ENCODE assay signal across 9 cellular contexts in the genomic region with DNA sequence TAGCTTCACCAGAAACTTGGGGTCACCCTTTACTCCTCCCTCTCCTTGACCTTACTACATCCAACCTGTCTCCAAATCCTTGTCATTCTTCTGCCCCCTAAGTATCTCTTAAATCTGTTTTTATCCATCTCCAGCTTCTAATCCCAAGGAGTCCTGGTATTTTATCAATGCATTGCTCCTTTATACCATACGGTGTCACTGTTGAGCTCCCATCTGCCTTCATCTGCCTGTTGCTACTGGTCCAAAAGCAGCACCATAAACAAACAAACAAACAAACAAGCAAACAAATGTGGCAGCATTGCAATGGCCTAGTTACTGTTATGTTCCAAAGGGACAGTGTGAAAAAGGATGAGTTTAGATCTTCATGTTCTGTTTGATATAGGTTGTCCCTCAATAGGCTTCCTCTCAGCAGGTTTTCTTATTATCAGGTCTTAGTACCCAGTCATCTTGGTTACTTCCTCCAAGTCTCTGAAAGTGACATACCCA. TPM values are rescaled to one million over a fixed set of nuclear protein-coding genes. Genes with fewer than 3 reads are reported as not detected.
DNase-seq lines count a peak whose midpoint lies in the region; ATAC-seq and TF ChIP-seq lines count a peak whose summit lies in the region.
"Had no signal": no experiment of that assay in that cellular context is flagged by ENCODE, and none has a peak within 500 bp of the region (broad histone marks: within the 10 kb centered on the region; RNA-seq: fewer than 3 reads in every experiment).

No MANE protein-coding gene starts in this region.

- H3K27me3 ChIP-seq in Panc1 (ENCODE audit: control insufficient read depth, insufficient read depth, low read length) (no peaks in the 10 kb centered on the region), endodermal cell (ENCODE audit: control insufficient read depth, insufficient read depth, low read length, poor library complexity, severe bottlenecking) (no peaks in the 10 kb centered on the region), MG63 (no peaks in the 10 kb centered on the region)

- in situ Hi-C loops in Panc1 (cut with HindIII; ENCODE audit: low pct_unique_long_range_greater_than_20kb, low sequenced_read_pairs), result no loop called here

- CTCF ChIA-PET in Panc1 (lab: Charles Lee), result interaction anchor here (0.6 to 1.7 kb wide), 24 partner anchors 9 to 227 kb away, joined by 3 to 34 read pairs (median 4); a partner anchor contains a TSS

- no peaks in the 10 kb centered on the region for H3K9me3 Mint-ChIP-seq in activated T-cell treated with anti-CD3 and anti-CD28 coated beads, Interleukin-2, amount 50 U/mL, for 72 hours
- no peaks in the 10 kb centered on the region for H3K9me3 Mint-ChIP-seq in activated T-cell treated with anti-CD3 and anti-CD28 coated beads, Interleukin-2, amount 50 U/mL, for 24 hours
- H3K9me3 Mint-ChIP-seq in endodermal cell (no peaks in the 10 kb centered on the region), mesothelial cell of epicardium (no peaks in the 10 kb centered on the region)
- H3K9me3 Mint-ChIP-seq: dendritic cell treated with granulocyte-macrophage colony-stimulating factor and Interleukin-4, amounts not matched to agents 40 ng/mL and 50 ng/mL, for 4 days had no signal

- peaks cover 14% of the 10 kb centered on the region for H3K4me1 Mint-ChIP-seq in activated T-cell treated with anti-CD3 and anti-CD28 coated beads, Interleukin-2, amount 50 U/mL, for 72 hours (ENCODE audit: low read depth)
- peaks cover 13% of the 10 kb centered on the region for H3K4me1 Mint-ChIP-seq in activated T-cell treated with anti-CD3 and anti-CD28 coated beads, Interleukin-2, amount 50 U/mL, for 24 hours (ENCODE audit: low read depth)
- H3K4me1 Mint-ChIP-seq in endodermal cell (no peaks in the 10 kb centered on the region), mesothelial cell of epicardium (peaks cover 3% of the 10 kb centered on the region)

- peaks cover 0 to 2% of the 10 kb centered on the region in 2 donors for H3K36me3 Mint-ChIP-seq in activated T-cell treated with anti-CD3 and anti-CD28 coated beads, Interleukin-2, amount 50 U/mL, for 72 hours (ENCODE audit: insufficient read depth in 2 of 2)
- peaks cover 50% of the 10 kb centered on the region for H3K36me3 Mint-ChIP-seq in activated T-cell treated with anti-CD3 and anti-CD28 coated beads, Interleukin-2, amount 50 U/mL, for 24 hours (ENCODE audit: low read depth)
- H3K36me3 Mint-ChIP-seq in endodermal cell (ENCODE audit: low read depth) (no peaks in the 10 kb centered on the region), mesothelial cell of epicardium (no peaks in the 10 kb centered on the region)

- H3K36me3 ChIP-seq in Panc1 (ENCODE audit: control insufficient read depth, insufficient read depth, low read length) (no peaks in the 10 kb centered on the region), endodermal cell (ENCODE audit: control insufficient read depth, insufficient read depth, low read length) (no peaks in the 10 kb centered on the region), MG63 (peaks cover 13% of the 10 kb centered on the region)

- no peak overlapping the region for H3K4me3 ChIP-seq in Panc1 (ENCODE audit: low read depth in 2 of 2, low read length in 2 of 2)
- no peak overlapping the region for H3K4me3 ChIP-seq in endodermal cell (ENCODE audit: low read length)
- H3K4me3 ChIP-seq in MG63, result no peak overlapping the region

- H3K9me3 ChIP-seq in Panc1 (ENCODE audit: control insufficient read depth, insufficient read depth, low read depth, low read length), result no peaks in the 10 kb centered on the region
- H3K9me3 ChIP-seq in endodermal cell (ENCODE audit: control insufficient read depth, low read length), result no peaks in the 10 kb centered on the region
- no peaks in the 10 kb centered on the region for H3K9me3 ChIP-seq in MG63

- no peak overlapping the region for H3K27ac Mint-ChIP-seq in activated T-cell treated with anti-CD3 and anti-CD28 coated beads, Interleukin-2, amount 50 U/mL, for 72 hours
- H3K27ac Mint-ChIP-seq in activated T-cell treated with anti-CD3 and anti-CD28 coated beads, Interleukin-2, amount 50 U/mL, for 24 hours, result no peak overlapping the region
- no peak overlapping the region for H3K27ac Mint-ChIP-seq in endodermal cell
- no peak overlapping the region for H3K27ac Mint-ChIP-seq in mesothelial cell of epicardium
- H3K27ac Mint-ChIP-seq: dendritic cell treated with granulocyte-macrophage colony-stimulating factor and Interleukin-4, amounts not matched to agents 40 ng/mL and 50 ng/mL, for 4 days had no signal

- intact Hi-C loops in Panc1 (cut with micrococcal nuclease; ENCODE audit: unreplicated experiment), result loop anchor here (5.0 kb wide), 3 partner anchors 66 to 176 kb away; a partner anchor contains a TSS

- H3K4me3 Mint-ChIP-seq in activated T-cell treated with anti-CD3 and anti-CD28 coated beads, Interleukin-2, amount 50 U/mL, for 72 hours, result no peak overlapping the region
- no peak overlapping the region for H3K4me3 Mint-ChIP-seq in activated T-cell treated with anti-CD3 and anti-CD28 coated beads, Interleukin-2, amount 50 U/mL, for 24 hours
- H3K4me3 Mint-ChIP-seq in endodermal cell, result no peak overlapping the region
- H3K4me3 Mint-ChIP-seq in mesothelial cell of epicardium, result no peak overlapping the region
- H3K4me3 Mint-ChIP-seq: dendritic cell treated with granulocyte-macrophage colony-stimulating factor and Interleukin-4, amounts not matched to agents 40 ng/mL and 50 ng/mL, for 4 days had no signal

- no peak overlapping the region for H3K9ac ChIP-seq in endodermal cell (ENCODE audit: extremely low read depth, low read length, poor library complexity, severe bottlenecking)

- POLR2A ChIA-PET in Panc1 (lab: Charles Lee), result no interaction called here

- BruUV-seq in Panc1 (replicated peaks; lab: Mats Ljungman, UMichigan), result no TSS peak

- TF ChIP-seq CTCF in Panc1 (IDR thresholded peaks at IDR 0.05) (peak; percentile 94), endodermal cell (conservative IDR thresholded peaks at IDR 0.05) (peak; percentile 87), mesothelial cell of epicardium (IDR thresholded peaks at IDR 0.05; ENCODE audit: unreplicated experiment) (peak; percentile 54)

- H3K27ac ChIP-seq in Panc1 (ENCODE audit: low read length), result no peak overlapping the region
- H3K27ac ChIP-seq in endodermal cell (ENCODE audit: low read depth, low read length), result no peak overlapping the region

- peak in 1 of 2 donors; percentile 12 for DNase-seq in activated T-cell treated with anti-CD3 and anti-CD28 coated beads, Interleukin-2, amount 50 U/mL, for 72 hours
- DNase-seq in activated T-cell treated with anti-CD3 and anti-CD28 coated beads, Interleukin-2, amount 50 U/mL, for 24 hours, result no peak
- DNase-seq in Panc1 (ENCODE audit: low read depth, low spot score) (peak; percentile 80), endodermal cell (peak; percentile 71), mesothelial cell of epicardium (ENCODE audit: low spot score in 2 of 2, unreplicated experiment in 2 of 2) (no peak), MG63 (no peak)
- DNase-seq in activated T-cell treated with anti-CD3 and anti-CD28 coated beads, Interleukin-2, amount 50 U/mL, for 1 hour, result no peak

- no peaks in the 10 kb centered on the region for H3K4me1 ChIP-seq in Panc1 (ENCODE audit: control insufficient read depth, insufficient read depth, low read length)
- no peaks in the 10 kb centered on the region for H3K4me1 ChIP-seq in endodermal cell (ENCODE audit: control insufficient read depth, insufficient read depth, low read length)

- 0% methylated on average over 1 of the region's 1 CpG; no CpG with 5 or more reads in 1 of the 2 experiments for WGBS in endodermal cell (ENCODE audit: insufficient coverage in 1 of 2, insufficient read length in 1 of 2), 2 experiments

- H3K27me3 Mint-ChIP-seq in activated T-cell treated with anti-CD3 and anti-CD28 coated beads, Interleukin-2, amount 50 U/mL, for 72 hours (ENCODE audit: low read depth), result no peaks in the 10 kb centered on the region
- no peaks in the 10 kb centered on the region for H3K27me3 Mint-ChIP-seq in activated T-cell treated with anti-CD3 and anti-CD28 coated beads, Interleukin-2, amount 50 U/mL, for 24 hours
- H3K27me3 Mint-ChIP-seq in endodermal cell (ENCODE audit: insufficient read depth) (no peaks in the 10 kb centered on the region), mesothelial cell of epicardium (ENCODE audit: low read depth) (no peaks in the 10 kb centered on the region)
- H3K27me3 Mint-ChIP-seq: dendritic cell treated with granulocyte-macrophage colony-stimulating factor and Interleukin-4, amounts not matched to agents 40 ng/mL and 50 ng/mL, for 4 days had no signal

- ATAC-seq in activated T-cell treated with anti-CD3 and anti-CD28 coated beads, Interleukin-2, amount 50 U/mL, for 72 hours (replicated peaks in 1 of 2), result peak; percentile 41 to 47
- ATAC-seq in HG03521 (IDR thresholded peaks at IDR 0.05; ENCODE audit: unreplicated experiment), result peak; percentile 55
- peak; percentile 84 for ATAC-seq in Panc1

RNA-seq across cellular contexts. Expression of a gene that starts 34.2 kb away (rescaled TPM):
- total RNA-seq in activated T-cell treated with anti-CD3 and anti-CD28 coated beads, Interleukin-2, amount 50 U/mL, for 72 hours, result 10 to 100 TPM; 38.5 to 44.4 TPM
- total RNA-seq in Panc1 (2021; ENCODE audit: unreplicated experiment) (10.6 TPM), endodermal cell (10 to 100 TPM; 11.0 to 12.2 TPM), mesothelial cell of epicardium (14.3 to 17.3 TPM (median 16.7 TPM) in 3 replicates)
- polyA plus RNA-seq in Panc1 (2012; ENCODE audit: insufficient read length), result 6.0 TPM
- 7.1 TPM for polyA plus RNA-seq in endodermal cell (2013, experiment 1 of 2)
- polyA plus RNA-seq in endodermal cell (2013, experiment 2 of 2), result 8.3 TPM
- 5.1 and 9.1 TPM in 2 replicates for total RNA-seq in MG63 (2014; rRNA removed; shearing (Covaris generic); ENCODE audit: low replicate concordance)

RNA-seq across cellular contexts. Expression of a gene that starts 50.0 kb away (rescaled TPM):
- 10 to 100 TPM; 32.7 to 35.1 TPM for total RNA-seq in activated T-cell treated with anti-CD3 and anti-CD28 coated beads, Interleukin-2, amount 50 U/mL, for 72 hours
- total RNA-seq in Panc1 (2021; ENCODE audit: unreplicated experiment), result 63.8 TPM
- polyA plus RNA-seq in Panc1 (2012; ENCODE audit: insufficient read length), result 48.5 TPM
- 10 to 100 TPM; 29.6 to 30.5 TPM for total RNA-seq in endodermal cell
- 32.9 TPM for polyA plus RNA-seq in endodermal cell (2013, experiment 1 of 2)
- 27.5 TPM for polyA plus RNA-seq in endodermal cell (2013, experiment 2 of 2)
- 34.0 to 37.2 TPM (median 36.4 TPM) in 3 replicates for total RNA-seq in mesothelial cell of epicardium
- 28.5 and 34.4 TPM in 2 replicates for total RNA-seq in MG63 (2014; rRNA removed; shearing (Covaris generic); ENCODE audit: low replicate concordance)

RNA-seq across cellular contexts. Expression of a gene that starts 50.2 kb away (rescaled TPM):
- 10 to 100 TPM; 45.9 to 48.2 TPM for total RNA-seq in activated T-cell treated with anti-CD3 and anti-CD28 coated beads, Interleukin-2, amount 50 U/mL, for 72 hours
- total RNA-seq in Panc1 (2021; ENCODE audit: unreplicated experiment) (116 TPM), endodermal cell (10 to 100 TPM; 56.5 to 56.8 TPM), mesothelial cell of epicardium (72.2 to 73.1 TPM (median 72.3 TPM) in 3 replicates)
- polyA plus RNA-seq in Panc1 (2012; ENCODE audit: insufficient read length), result 135 TPM
- polyA plus RNA-seq in endodermal cell (2013, experiment 1 of 2), result 37.3 TPM
- polyA plus RNA-seq in endodermal cell (2013, experiment 2 of 2), result 32.9 TPM
- total RNA-seq in MG63 (2014; rRNA removed; shearing (Covaris generic); ENCODE audit: low replicate concordance), result 40.8 and 53.9 TPM in 2 replicates

RNA-seq across cellular contexts. Expression of a gene that starts 57.6 kb away (rescaled TPM):
- 1 to 10 TPM; 8.4 to 9.2 TPM for total RNA-seq in activated T-cell treated with anti-CD3 and anti-CD28 coated beads, Interleukin-2, amount 50 U/mL, for 72 hours
- total RNA-seq in Panc1 (2021; ENCODE audit: unreplicated experiment) (35.4 TPM), endodermal cell (10 to 100 TPM; 13.0 to 18.0 TPM), mesothelial cell of epicardium (25.9 to 30.3 TPM (median 26.5 TPM) in 3 replicates)
- 43.6 TPM for polyA plus RNA-seq in Panc1 (2012; ENCODE audit: insufficient read length)
- 19.9 TPM for polyA plus RNA-seq in endodermal cell (2013, experiment 1 of 2)
- polyA plus RNA-seq in endodermal cell (2013, experiment 2 of 2), result 17.8 TPM
- total RNA-seq in MG63 (2014; rRNA removed; shearing (Covaris generic); ENCODE audit: low replicate concordance), result 12.8 and 19.8 TPM in 2 replicates

Comparison
In these comparisons a context has a peak if more than half of its experiments do, and no peak if none do; other contexts are left out.
1. DNase-seq: peak in Panc1 (single experiment) and endodermal cell (single experiment); none in activated T-cell treated with anti-CD3 and anti-CD28 coated beads, Interleukin-2, amount 50 U/mL, for 24 hours (single experiment), mesothelial cell of epicardium (0 of 2), MG63 (single experiment) and activated T-cell treated with anti-CD3 and anti-CD28 coated beads, Interleukin-2, amount 50 U/mL, for 1 hour (single experiment).
2. Peak in every context shown above with its lines, with median percentiles within 50 percentile points of each other: ATAC-seq and CTCF ChIP-seq.